Comparison of ENCODE assay signal across 11 cellular contexts in the genomic region with DNA sequence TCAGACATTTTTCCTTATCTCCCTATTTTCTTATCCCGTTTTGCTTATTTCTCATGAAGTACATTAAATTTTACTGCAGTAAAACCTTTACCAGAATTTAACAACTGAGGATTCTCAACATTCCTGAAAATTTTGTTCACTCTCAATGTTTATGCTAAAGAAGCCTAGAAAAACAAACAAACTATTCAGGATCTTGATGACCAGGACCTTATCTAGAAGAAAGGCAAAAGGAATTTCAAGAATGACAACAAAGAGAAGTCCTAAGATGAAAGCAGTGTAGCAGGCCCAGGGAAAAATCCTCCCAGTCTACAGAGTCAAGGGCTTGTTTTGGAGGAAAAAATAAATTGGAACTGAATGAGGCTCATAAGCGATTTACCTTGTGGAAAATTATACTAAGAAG.
DNase-seq lines count a peak whose midpoint lies in the region; ATAC-seq and TF ChIP-seq lines count a peak whose summit lies in the region.
"Had no signal": no experiment of that assay in that cellular context is flagged by ENCODE, and none has a peak within 500 bp of the region (broad histone marks: within the 10 kb centered on the region; RNA-seq: fewer than 3 reads in every experiment).

No MANE protein-coding gene starts in this region.

- TF ChIP-seq CTCF in esophagus squamous epithelium (IDR thresholded peaks at IDR 0.05): no peak

- in situ Hi-C loops in ACHN (cut with HindIII; ENCODE audit: low pct_ligation_motif_present, low pct_unique_long_range_greater_than_20kb, low sequenced_read_pairs): no loop called here

- H3K4me1 ChIP-seq in HUES6 (ENCODE audit: control insufficient read depth, insufficient read depth, low read length) (peaks cover 29% of the 10 kb centered on the region), esophagus squamous epithelium (no peaks in the 10 kb centered on the region)
- H3K4me1 ChIP-seq: gastroesophageal sphincter, spleen had no signal

- no peak overlapping the region for H3K4me3 Mint-ChIP-seq in stimulated activated naive CD8-positive, alpha-beta T cell treated with anti-CD3 and anti-CD28 coated beads, Interleukin-15, amount 100 ng/mL, for 72 hours

- H3K9me3 Mint-ChIP-seq in stimulated activated naive CD8-positive, alpha-beta T cell treated with anti-CD3 and anti-CD28 coated beads, Interleukin-15, amount 100 ng/mL, for 72 hours: peaks cover 18% of the 10 kb centered on the region in 2 donors

- no peak overlapping the region for H3K4me3 ChIP-seq in HUES6 (ENCODE audit: low read depth, low read length)
- no peak overlapping the region for H3K4me3 ChIP-seq in esophagus squamous epithelium
- H3K4me3 ChIP-seq: gastroesophageal sphincter, spleen had no signal

- H3K27ac Mint-ChIP-seq in stimulated activated naive CD8-positive, alpha-beta T cell treated with anti-CD3 and anti-CD28 coated beads, Interleukin-15, amount 100 ng/mL, for 72 hours: no peak overlapping the region

- no peaks in the 10 kb centered on the region for H3K27me3 Mint-ChIP-seq in stimulated activated naive CD8-positive, alpha-beta T cell treated with anti-CD3 and anti-CD28 coated beads, Interleukin-15, amount 100 ng/mL, for 72 hours

- H3K36me3 ChIP-seq in HUES6 (ENCODE audit: control insufficient read depth, insufficient read depth, low read length): no peaks in the 10 kb centered on the region
- no peaks in the 10 kb centered on the region for H3K36me3 ChIP-seq in esophagus squamous epithelium
- H3K36me3 ChIP-seq: gastroesophageal sphincter, spleen had no signal

- TF ChIP-seq POLR2A in esophagus squamous epithelium (IDR thresholded peaks at IDR 0.05): no peak

- intact Hi-C loops in esophagus squamous epithelium (cut with DNase I): no loop called here

- H3K27ac ChIP-seq in HUES6 (ENCODE audit: low read depth, low read length) (peak overlapping the region; percentile 77; the same call in 1 of the 2 replicates), esophagus squamous epithelium (no peak overlapping the region)
- H3K27ac ChIP-seq: gastroesophageal sphincter, spleen had no signal

- ATAC-seq in HG03196 (IDR thresholded peaks at IDR 0.05; ENCODE audit: unreplicated experiment) (no peak), HG02970 (IDR thresholded peaks at IDR 0.05; ENCODE audit: low FRiP score, unreplicated experiment) (no peak)
- ATAC-seq in stimulated activated naive CD8-positive, alpha-beta T cell treated with anti-CD3 and anti-CD28 coated beads, Interleukin-15, amount 100 ng/mL, for 72 hours: no peak
- ATAC-seq: gastroesophageal sphincter had no signal

- no peak overlapping the region for H3K9ac ChIP-seq in HUES6 (ENCODE audit: low read length)

- H3K4me1 Mint-ChIP-seq in stimulated activated naive CD8-positive, alpha-beta T cell treated with anti-CD3 and anti-CD28 coated beads, Interleukin-15, amount 100 ng/mL, for 72 hours: no peaks in the 10 kb centered on the region

- H3K9me3 ChIP-seq in HUES6 (ENCODE audit: control insufficient read depth, insufficient read depth, low read depth, low read length) (peaks cover 9% of the 10 kb centered on the region; the same call in 1 of the 2 replicates), esophagus squamous epithelium (peaks cover 0 to 4% (median 0%) of the 10 kb centered on the region in 3 donors)

- WGBS in esophagus squamous epithelium, 2 donors: 42 to 52% methylated on average over 2 of the region's 2 CpGs

- H3K27me3 ChIP-seq in HUES6 (ENCODE audit: control insufficient read depth, insufficient read depth, low read length): no peaks in the 10 kb centered on the region
- no peaks in the 10 kb centered on the region for H3K27me3 ChIP-seq in esophagus squamous epithelium
- H3K27me3 ChIP-seq: gastroesophageal sphincter, spleen had no signal

- DNase-seq in ACHN: peak; percentile 44
- peak; percentile 15 for DNase-seq in dedifferentiated amniotic fluid mesenchymal stem cell (ENCODE audit: extremely low spot score)
- DNase-seq in left kidney (ENCODE audit: low read depth, low spot score): peak; percentile 20
- no peak for DNase-seq in esophagus squamous epithelium (lab: John Stamatoyannopoulos, UW)
- DNase-seq in stimulated activated naive CD8-positive, alpha-beta T cell treated with anti-CD3 and anti-CD28 coated beads, Interleukin-15, amount 100 ng/mL, for 72 hours: no peak
- DNase-seq: NCI-H1417, spleen had no signal

Comparison
In these comparisons a context has a peak if more than half of its experiments do, and no peak if none do; other contexts are left out.
1. DNase-seq: peak in ACHN (single experiment), dedifferentiated amniotic fluid mesenchymal stem cell (single experiment) and left kidney (single experiment); none in esophagus squamous epithelium (single experiment) and stimulated activated naive CD8-positive, alpha-beta T cell treated with anti-CD3 and anti-CD28 coated beads, Interleukin-15, amount 100 ng/mL, for 72 hours (0 of 2).